ENCODE assay signal across 20 cellular contexts in genomic region chr1:19407494-19408096, GRCh38.
DNase-seq lines count a peak whose midpoint lies in the region; ATAC-seq and TF ChIP-seq lines count a peak whose summit lies in the region.
"Had no signal": no experiment of that assay in that cellular context is flagged by ENCODE, and none has a peak within 500 bp of the region (broad histone marks: within the 10 kb centered on the region; RNA-seq: fewer than 3 reads in every experiment).

No MANE protein-coding gene starts in this region.

- no peak for DNase-seq in activated CD4-positive, alpha-beta memory T cell treated with anti-CD3 and anti-CD28 coated beads for 36 hours
- no peak for DNase-seq in activated CD4-positive, alpha-beta memory T cell treated with anti-CD3 and anti-CD28 coated beads, Interleukin-2, amount 10 ng/mL, durations not matched to agents 7 days and 5 days
- peak; percentile 23 for DNase-seq in OCI-M2 (lab: John Stamatoyannopoulos, UW; ENCODE audit: unreplicated experiment)
- DNase-seq in endothelial cell (ENCODE audit: low spot score), result no peak
- DNase-seq in NCI-H1105 (lab: John Stamatoyannopoulos, UW), result no peak
- no peak for DNase-seq in ecto neural progenitor cell (ENCODE audit: low spot score)
- DNase-seq in hypothalamus (lab: John Stamatoyannopoulos, UW), result no peak
- DNase-seq: activated CD8-positive, alpha-beta memory T cell treated with anti-CD3 and anti-CD28 coated beads, Interleukin-2, amount 50 U/mL, for 48 hours; colonic mucosa; COR-L47; GDM1; heart right ventricle; NCI-H1694; NCI-H446; pancreas; SJCRH30; stimulated activated CD4-positive, alpha-beta T cell treated with anti-CD3 and anti-CD28 coated beads, Interleukin-12 subunit alpha, Interleukin-12 subunit beta, amount 100 ng/mL, for 4 hours; WERI-Rb-1 had no signal

- CTCF ChIA-PET in activated CD4-positive, alpha-beta memory T cell treated with anti-CD3 and anti-CD28 coated beads for 36 hours (lab: Charles Lee), result interaction anchor here (1.3 kb wide), 2 partner anchors 17 to 254 kb away, joined by 3 to 6 read pairs; no protein-coding TSS in a partner anchor
- CTCF ChIA-PET in activated CD4-positive, alpha-beta memory T cell treated with anti-CD3 and anti-CD28 coated beads, Interleukin-2, amount 10 ng/mL, durations not matched to agents 7 days and 5 days (lab: Charles Lee), result no interaction called here

- intact Hi-C loops in activated CD4-positive, alpha-beta memory T cell treated with anti-CD3 and anti-CD28 coated beads for 36 hours (cut with micrococcal nuclease), result no loop called here

- no peak overlapping the region for H3K4me3 Mint-ChIP-seq in activated CD4-positive, alpha-beta memory T cell treated with anti-CD3 and anti-CD28 coated beads for 36 hours
- no peak overlapping the region for H3K4me3 Mint-ChIP-seq in activated CD4-positive, alpha-beta memory T cell treated with anti-CD3 and anti-CD28 coated beads, Interleukin-2, amount 10 ng/mL, durations not matched to agents 7 days and 5 days
- peak overlapping the region; percentile 67 for H3K4me3 Mint-ChIP-seq in endothelial cell (ENCODE audit: unreplicated experiment)
- H3K4me3 Mint-ChIP-seq in stimulated activated memory B cell treated with anti-CD40 and anti-IgM and Interleukin-4, amounts not matched to agents 10 μg/mL and 1 μg/mL and 100 μg/mL, for 72 hours, result no peak overlapping the region

- no peaks in the 10 kb centered on the region for H3K27me3 Mint-ChIP-seq in activated CD4-positive, alpha-beta memory T cell treated with anti-CD3 and anti-CD28 coated beads for 36 hours
- no peaks in the 10 kb centered on the region for H3K27me3 Mint-ChIP-seq in activated CD4-positive, alpha-beta memory T cell treated with anti-CD3 and anti-CD28 coated beads, Interleukin-2, amount 10 ng/mL, durations not matched to agents 7 days and 5 days
- H3K27me3 Mint-ChIP-seq in endothelial cell (ENCODE audit: unreplicated experiment), result peaks cover 9% of the 10 kb centered on the region
- no peaks in the 10 kb centered on the region for H3K27me3 Mint-ChIP-seq in stimulated activated memory B cell treated with anti-CD40 and anti-IgM and Interleukin-4, amounts not matched to agents 10 μg/mL and 1 μg/mL and 100 μg/mL, for 72 hours

- no peak for ATAC-seq in stimulated activated memory B cell treated with anti-CD40 and anti-IgM and Interleukin-4, amounts not matched to agents 10 μg/mL and 1 μg/mL and 100 μg/mL, for 72 hours
- ATAC-seq: esophagus mucosa, heart right ventricle, pancreas had no signal

- peak overlapping the region; percentile 24 for H3K27ac Mint-ChIP-seq in activated CD4-positive, alpha-beta memory T cell treated with anti-CD3 and anti-CD28 coated beads for 36 hours
- H3K27ac Mint-ChIP-seq in activated CD4-positive, alpha-beta memory T cell treated with anti-CD3 and anti-CD28 coated beads, Interleukin-2, amount 10 ng/mL, durations not matched to agents 7 days and 5 days, result no peak overlapping the region
- peak overlapping the region; percentile 18 for H3K27ac Mint-ChIP-seq in endothelial cell (ENCODE audit: unreplicated experiment)
- peak overlapping the region; percentile 20 for H3K27ac Mint-ChIP-seq in stimulated activated memory B cell treated with anti-CD40 and anti-IgM and Interleukin-4, amounts not matched to agents 10 μg/mL and 1 μg/mL and 100 μg/mL, for 72 hours

- H3K4me1 Mint-ChIP-seq in activated CD4-positive, alpha-beta memory T cell treated with anti-CD3 and anti-CD28 coated beads for 36 hours (ENCODE audit: low read depth), result peaks cover 67% of the 10 kb centered on the region
- H3K4me1 Mint-ChIP-seq in activated CD4-positive, alpha-beta memory T cell treated with anti-CD3 and anti-CD28 coated beads, Interleukin-2, amount 10 ng/mL, durations not matched to agents 7 days and 5 days, result peaks cover 16% of the 10 kb centered on the region
- peaks cover 34% of the 10 kb centered on the region for H3K4me1 Mint-ChIP-seq in endothelial cell (ENCODE audit: unreplicated experiment)
- H3K4me1 Mint-ChIP-seq in stimulated activated memory B cell treated with anti-CD40 and anti-IgM and Interleukin-4, amounts not matched to agents 10 μg/mL and 1 μg/mL and 100 μg/mL, for 72 hours, result peaks cover 61% of the 10 kb centered on the region

- H3K36me3 Mint-ChIP-seq in activated CD4-positive, alpha-beta memory T cell treated with anti-CD3 and anti-CD28 coated beads for 36 hours, result peaks cover 8% of the 10 kb centered on the region
- peaks cover 40% of the 10 kb centered on the region for H3K36me3 Mint-ChIP-seq in activated CD4-positive, alpha-beta memory T cell treated with anti-CD3 and anti-CD28 coated beads, Interleukin-2, amount 10 ng/mL, durations not matched to agents 7 days and 5 days (ENCODE audit: low read depth)
- peaks cover 10% of the 10 kb centered on the region for H3K36me3 Mint-ChIP-seq in endothelial cell (ENCODE audit: low read depth, unreplicated experiment)
- H3K36me3 Mint-ChIP-seq in stimulated activated memory B cell treated with anti-CD40 and anti-IgM and Interleukin-4, amounts not matched to agents 10 μg/mL and 1 μg/mL and 100 μg/mL, for 72 hours, result peaks cover 27% of the 10 kb centered on the region

- no peak for TF ChIP-seq CTCF in endothelial cell (IDR thresholded peaks at IDR 0.05; ENCODE audit: unreplicated experiment)

- H3K9me3 Mint-ChIP-seq in activated CD4-positive, alpha-beta memory T cell treated with anti-CD3 and anti-CD28 coated beads for 36 hours, result no peaks in the 10 kb centered on the region
- H3K9me3 Mint-ChIP-seq in activated CD4-positive, alpha-beta memory T cell treated with anti-CD3 and anti-CD28 coated beads, Interleukin-2, amount 10 ng/mL, durations not matched to agents 7 days and 5 days, result no peaks in the 10 kb centered on the region
- no peaks in the 10 kb centered on the region for H3K9me3 Mint-ChIP-seq in endothelial cell (ENCODE audit: unreplicated experiment)
- H3K9me3 Mint-ChIP-seq in stimulated activated memory B cell treated with anti-CD40 and anti-IgM and Interleukin-4, amounts not matched to agents 10 μg/mL and 1 μg/mL and 100 μg/mL, for 72 hours, result no peaks in the 10 kb centered on the region

- POLR2A ChIA-PET in activated CD4-positive, alpha-beta memory T cell treated with anti-CD3 and anti-CD28 coated beads for 36 hours (lab: Charles Lee), result no interaction called here
- POLR2A ChIA-PET in activated CD4-positive, alpha-beta memory T cell treated with anti-CD3 and anti-CD28 coated beads, Interleukin-2, amount 10 ng/mL, durations not matched to agents 7 days and 5 days (lab: Charles Lee), result no interaction called here
